ENCODE assay signal across 25 cellular contexts in genomic region chr1:211797994-211798393, GRCh38.
"Had no signal": no experiment of that assay in that cellular context is flagged by ENCODE, and none has a peak within 500 bp of the region (broad histone marks: within the 10 kb centered on the region; RNA-seq: fewer than 3 reads in every experiment).

No MANE protein-coding gene starts in this region.

- H3K4me1 ChIP-seq: Peyer's patch, SJSA1 had no signal

- ATAC-seq: activated CD4-positive, CD25-positive, alpha-beta regulatory T cell treated with anti-CD3 and anti-CD28 coated beads, Interleukin-2, amount 50 U/mL, for 24 hours; activated CD8-positive, alpha-beta T cell treated with anti-CD3 and anti-CD28 coated beads, Interleukin-2, amount 10 ng/mL, durations not matched to agents 7 days and 5 days; SK-N-SH treated with all-trans-retinoic acid at 6 μM for 48 hours had no signal

- H3K27ac ChIP-seq: brain microvascular endothelial cell, cardiac muscle cell, Peyer's patch, SJSA1 had no signal

- H3K9me3 ChIP-seq: Peyer's patch, SJSA1 had no signal

- H3K27me3 ChIP-seq: brain microvascular endothelial cell, cardiac muscle cell, Peyer's patch, SJSA1 had no signal

- H3K4me3 Mint-ChIP-seq: activated CD8-positive, alpha-beta T cell treated with anti-CD3 and anti-CD28 coated beads, Interleukin-2, amount 10 ng/mL, durations not matched to agents 7 days and 5 days; activated naive CD8-positive, alpha-beta T cell; IgD-negative memory B cell; T-helper 2 cell treated with Interferon-gamma antibody and Interleukin-4, amounts not matched to agents 5 μg/mL and 100 μg/mL, for 36 hours had no signal

- H3K36me3 ChIP-seq: brain microvascular endothelial cell, cardiac muscle cell had no signal

- H3K27me3 Mint-ChIP-seq: activated naive CD8-positive, alpha-beta T cell; IgD-negative memory B cell had no signal

- DNase-seq: activated CD4-positive, alpha-beta T cell treated with anti-CD3 and anti-CD28 coated beads for 4 hours; activated CD8-positive, alpha-beta memory T cell treated with anti-CD3 and anti-CD28 coated beads, Interleukin-2, amount 50 U/mL, for 48 hours; activated CD8-positive, alpha-beta T cell treated with anti-CD3 and anti-CD28 coated beads, Interleukin-2, amount 10 ng/mL, durations not matched to agents 7 days and 5 days; activated effector memory CD4-positive, alpha-beta T cell treated with anti-CD3 and anti-CD28 coated beads, Interleukin-2, amount 50 U/mL, for 16 hours; activated naive CD4-positive, alpha-beta T cell treated with Interleukin-2 at 50 U/mL for 16 hours; activated T-cell treated with anti-CD3 and anti-CD28 coated beads, Interleukin-2, amount 50 U/mL, for 1 hour; amygdala; brain microvascular endothelial cell; KG1; NCI-H1092; NCI-H1417; NCI-H1930; NCI-H2171; NCI-H226; NCI-H526; Peyer's patch; SHP77; SW 1271 had no signal

- H3K4me3 ChIP-seq: cardiac muscle cell, Peyer's patch, SJSA1 had no signal

- H3K27ac Mint-ChIP-seq: activated CD8-positive, alpha-beta T cell treated with anti-CD3 and anti-CD28 coated beads, Interleukin-2, amount 10 ng/mL, durations not matched to agents 7 days and 5 days; activated naive CD8-positive, alpha-beta T cell; T-helper 2 cell treated with Interferon-gamma antibody and Interleukin-4, amounts not matched to agents 5 μg/mL and 100 μg/mL, for 36 hours had no signal
